ENCODE assay signal across 22 cellular contexts in genomic region chr13:94122300-94122699, GRCh38.
"Had no signal": no experiment of that assay in that cellular context is flagged by ENCODE, and none has a peak within 500 bp of the region (broad histone marks: within the 10 kb centered on the region; RNA-seq: fewer than 3 reads in every experiment).

No MANE protein-coding gene starts in this region.

- H3K4me3 Mint-ChIP-seq: dendritic cell treated with granulocyte-macrophage colony-stimulating factor and Interleukin-4, amounts not matched to agents 40 ng/mL and 50 ng/mL, for 4 days; effector memory CD8-positive, alpha-beta T cell; immature natural killer cell; naive thymus-derived CD8-positive, alpha-beta T cell; neural crest cell had no signal

- H3K9me3 ChIP-seq: esophagus squamous epithelium, gastroesophageal sphincter, ovary, psoas muscle, stomach, thoracic aorta, transverse colon had no signal

- H3K36me3 Mint-ChIP-seq: immature natural killer cell; naive thymus-derived CD8-positive, alpha-beta T cell had no signal

- H3K27ac Mint-ChIP-seq: dendritic cell treated with granulocyte-macrophage colony-stimulating factor and Interleukin-4, amounts not matched to agents 40 ng/mL and 50 ng/mL, for 4 days; effector memory CD8-positive, alpha-beta T cell; immature natural killer cell; naive thymus-derived CD8-positive, alpha-beta T cell had no signal

- H3K27ac ChIP-seq: esophagus squamous epithelium, gastroesophageal sphincter, ovary, psoas muscle, stomach, thoracic aorta, transverse colon had no signal

- DNase-seq: effector memory CD8-positive, alpha-beta T cell; esophagus squamous epithelium; glutamatergic neuron; immature natural killer cell; left cardiac atrium; left ventricle myocardium superior; naive thymus-derived CD8-positive, alpha-beta T cell; nucleus accumbens; ovary; psoas muscle; retina; stimulated activated CD4-positive, alpha-beta T cell treated with anti-CD3 and anti-CD28 coated beads, Interleukin-2, amount 100 ng/mL, for 24 hours; stimulated activated CD4-positive, alpha-beta T cell treated with anti-CD3 and anti-CD28 coated beads, Interleukin-4, amount 100 ng/mL, for 4 hours; stimulated activated naive CD4-positive, alpha-beta T cell; stomach; substantia nigra; transverse colon had no signal

- H3K36me3 ChIP-seq: esophagus squamous epithelium, gastroesophageal sphincter, ovary, stomach, thoracic aorta, transverse colon had no signal

- H3K4me1 ChIP-seq: esophagus squamous epithelium, gastroesophageal sphincter, psoas muscle, stomach had no signal

- H3K27me3 ChIP-seq: esophagus squamous epithelium, gastroesophageal sphincter, ovary, stomach, transverse colon had no signal

- FAIRE-seq: keratinocyte had no signal

- H3K4me3 ChIP-seq: esophagus squamous epithelium, gastroesophageal sphincter, ovary, psoas muscle, stomach, thoracic aorta, transverse colon had no signal

- H3K9me3 Mint-ChIP-seq: dendritic cell treated with granulocyte-macrophage colony-stimulating factor and Interleukin-4, amounts not matched to agents 40 ng/mL and 50 ng/mL, for 4 days; effector memory CD8-positive, alpha-beta T cell; immature natural killer cell; naive thymus-derived CD8-positive, alpha-beta T cell; neural crest cell had no signal

- H3K4me1 Mint-ChIP-seq: immature natural killer cell; naive thymus-derived CD8-positive, alpha-beta T cell; neural crest cell had no signal

- ATAC-seq: effector memory CD8-positive, alpha-beta T cell; gastroesophageal sphincter; left ventricle myocardium superior; naive thymus-derived CD8-positive, alpha-beta T cell; psoas muscle had no signal
